Comparison of ENCODE assay signal across 15 cellular contexts in genomic region chr13:44347905-44348304, GRCh38. TPM values are rescaled to one million over a fixed set of nuclear protein-coding genes. Genes with fewer than 3 reads are reported as not detected.
"Had no signal": no experiment of that assay in that cellular context is flagged by ENCODE, and none has a peak within 500 bp of the region (broad histone marks: within the 10 kb centered on the region; RNA-seq: fewer than 3 reads in every experiment).

No MANE protein-coding gene starts in this region.

- H3K27me3 ChIP-seq: gastrocnemius medialis, heart right ventricle, tibial nerve had no signal

- DNase-seq: activated CD4-positive, alpha-beta T cell treated with anti-CD3 and anti-CD28 coated beads for 4 hours; activated CD8-positive, alpha-beta memory T cell treated with anti-CD3 and anti-CD28 coated beads, Interleukin-2, amount 50 U/mL, for 48 hours; activated CD8-positive, alpha-beta T cell treated with anti-CD3 and anti-CD28 coated beads for 36 hours; activated naive CD4-positive, alpha-beta T cell treated with Interleukin-2 at 50 U/mL for 16 hours; gastrocnemius medialis; heart right ventricle; left ventricle myocardium superior; mesendoderm; right cardiac atrium; stimulated activated naive B cell treated with anti-CD40 and anti-IgM and Interleukin-4, amounts not matched to agents 10 μg/mL and 1 μg/mL and 100 μg/mL, for 72 hours; T-helper 1 cell had no signal

- H3K4me3 ChIP-seq: gastrocnemius medialis, heart right ventricle, tibial nerve had no signal

- H3K4me1 ChIP-seq: gastrocnemius medialis, heart right ventricle, tibial nerve had no signal

- ATAC-seq: activated CD8-positive, alpha-beta T cell treated with anti-CD3 and anti-CD28 coated beads for 36 hours; gastrocnemius medialis; heart right ventricle; left ventricle myocardium superior; right cardiac atrium; stimulated activated naive B cell treated with anti-CD40 and anti-IgM and Interleukin-4, amounts not matched to agents 10 μg/mL and 1 μg/mL and 100 μg/mL, for 72 hours had no signal

- H3K79me2 ChIP-seq: parathyroid adenoma had no signal

- H3K9me3 ChIP-seq: gastrocnemius medialis, heart right ventricle, tibial nerve had no signal

- FAIRE-seq: keratinocyte had no signal

- H2AFZ ChIP-seq: parathyroid adenoma had no signal

- H3K27ac ChIP-seq: gastrocnemius medialis, heart right ventricle, parathyroid adenoma, tibial nerve had no signal

- H3K9ac ChIP-seq: parathyroid adenoma had no signal

- H3K36me3 ChIP-seq: gastrocnemius medialis, heart right ventricle, tibial nerve had no signal

RNA-seq across cellular contexts. Expression of gene SERP2, which starts 25.7 kb away (rescaled TPM):
- total RNA-seq: activated T-helper 1 cell treated with anti-CD3 and anti-CD28 coated beads, Interleukin-12 subunit alpha, Interleukin-12 subunit beta, Interleukin-2, Interleukin-4 antibody, amounts not matched to agents 30 ng/mL and 10 ng/mL and 1 ng/mL, durations not matched to agents 14 hours and 24 hours and 36 hours had no signal
